ENCODE assay signal across 18 cellular contexts in the genomic region with DNA sequence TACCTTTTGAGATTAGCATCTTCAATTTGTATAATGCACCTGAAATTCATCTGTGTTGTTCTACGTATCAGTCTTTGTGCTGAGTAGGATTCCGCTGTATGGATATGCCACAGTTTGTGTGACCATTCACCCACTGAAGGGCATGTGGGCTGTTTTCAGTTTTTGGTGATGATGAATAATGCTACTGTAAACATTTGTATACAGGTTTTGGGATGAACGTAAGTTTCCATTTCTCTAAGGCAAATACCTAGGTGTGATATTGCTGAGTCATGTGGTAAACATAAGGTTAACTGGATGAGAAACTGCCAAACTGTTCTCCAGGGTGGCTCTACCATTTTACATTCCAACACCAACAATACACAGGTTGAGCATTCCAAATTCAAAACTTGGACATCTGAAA. TPM values are rescaled to one million over a fixed set of nuclear protein-coding genes. Genes with fewer than 3 reads are reported as not detected.
DNase-seq lines count a peak whose midpoint lies in the region; ATAC-seq and TF ChIP-seq lines count a peak whose summit lies in the region.
"Had no signal": no experiment of that assay in that cellular context is flagged by ENCODE, and none has a peak within 500 bp of the region (broad histone marks: within the 10 kb centered on the region; RNA-seq: fewer than 3 reads in every experiment).

No MANE protein-coding gene starts in this region.

- H3K36me3 Mint-ChIP-seq in activated CD4-positive, alpha-beta T cell treated with anti-CD3 and anti-CD28 coated beads for 36 hours (ENCODE audit: low read depth): no peaks in the 10 kb centered on the region
- H3K36me3 Mint-ChIP-seq in stimulated activated naive CD8-positive, alpha-beta T cell treated with anti-CD3 and anti-CD28 coated beads, Interleukin-15, Interleukin-2, amounts not matched to agents 100 ng/mL and 50 ng/mL, for 24 hours (ENCODE audit: low read depth): no peaks in the 10 kb centered on the region
- peaks cover 2% of the 10 kb centered on the region for H3K36me3 Mint-ChIP-seq in activated T-helper 1 cell treated with anti-CD3 and anti-CD28 coated beads, Interleukin-12 subunit alpha, Interleukin-12 subunit beta, Interleukin-2, Interleukin-4 antibody, amounts not matched to agents 30 ng/mL and 10 ng/mL and 1 ng/mL, durations not matched to agents 14 hours and 24 hours and 36 hours (ENCODE audit: low read depth)
- H3K36me3 Mint-ChIP-seq: CD8-positive, alpha-beta T cell had no signal

- peaks cover 22% of the 10 kb centered on the region for H3F3A ChIP-seq in MM.1S (ENCODE audit: insufficient read depth, low read length)

- ATAC-seq in activated CD4-positive, alpha-beta T cell treated with anti-CD3 and anti-CD28 coated beads for 36 hours: peak; percentile 63
- no peak for ATAC-seq in stimulated activated naive CD8-positive, alpha-beta T cell treated with anti-CD3 and anti-CD28 coated beads, Interleukin-15, Interleukin-2, amounts not matched to agents 100 U/mL and 50 U/mL, for 24 hours
- no peak for ATAC-seq in GM21423 (IDR thresholded peaks at IDR 0.05; ENCODE audit: unreplicated experiment)
- ATAC-seq: CD8-positive, alpha-beta T cell had no signal

- no peak overlapping the region for H3K4me3 ChIP-seq in MM.1S (ENCODE audit: low read length)
- H3K4me3 ChIP-seq: SJCRH30 had no signal

- H3K27me3 Mint-ChIP-seq in activated CD4-positive, alpha-beta T cell treated with anti-CD3 and anti-CD28 coated beads for 36 hours: no peaks in the 10 kb centered on the region
- no peaks in the 10 kb centered on the region for H3K27me3 Mint-ChIP-seq in stimulated activated naive CD8-positive, alpha-beta T cell treated with anti-CD3 and anti-CD28 coated beads, Interleukin-15, Interleukin-2, amounts not matched to agents 100 ng/mL and 50 ng/mL, for 24 hours
- no peaks in the 10 kb centered on the region for H3K27me3 Mint-ChIP-seq in activated T-helper 1 cell treated with anti-CD3 and anti-CD28 coated beads, Interleukin-12 subunit alpha, Interleukin-12 subunit beta, Interleukin-2, Interleukin-4 antibody, amounts not matched to agents 30 ng/mL and 10 ng/mL and 1 ng/mL, durations not matched to agents 14 hours and 24 hours and 36 hours (ENCODE audit: insufficient read depth)

- TF ChIP-seq CTCF in MM.1S (IDR thresholded peaks at IDR 0.05; ENCODE audit: low read length): no peak

- no peaks in the 10 kb centered on the region for H3K27me3 ChIP-seq in MM.1S (replicated peaks; ENCODE audit: insufficient read depth, low read length)
- H3K27me3 ChIP-seq: SJCRH30 had no signal

- peak; percentile 24 for DNase-seq in activated CD4-positive, alpha-beta T cell treated with anti-CD3 and anti-CD28 coated beads for 36 hours
- no peak for DNase-seq in activated CD4-positive, alpha-beta T cell treated with anti-CD3 and anti-CD28 coated beads, Interleukin-2, amount 50 U/mL, for 48 hours
- no peak for DNase-seq in stimulated activated naive CD8-positive, alpha-beta T cell treated with anti-CD3 and anti-CD28 coated beads, Interleukin-15, Interleukin-2, amounts not matched to agents 100 U/mL and 50 U/mL, for 24 hours
- no peak for DNase-seq in activated T-helper 1 cell treated with anti-CD3 and anti-CD28 coated beads, Interleukin-12 subunit alpha, Interleukin-12 subunit beta, Interleukin-2, Interleukin-4 antibody, amounts not matched to agents 30 ng/mL and 10 ng/mL and 1 ng/mL, durations not matched to agents 14 hours and 24 hours and 36 hours (ENCODE audit: low spot score)
- DNase-seq in MM.1S (no peak), iPS-NIHi11 (ENCODE audit: low spot score) (no peak)
- DNase-seq: 8988T; CD8-positive, alpha-beta T cell; GDM1; MV-4-11; NCI-H1417 treated with DMSO at 0.1 percent for 48 hours; NCI-H1930; NCI-H69; NK-92 treated with Interleukin-12 subunit alpha and Interleukin-12 subunit beta, amount 100 ng/mL, for 24 hours; OCI-M1; SJCRH30 had no signal

- H3K4me1 ChIP-seq in MM.1S (ENCODE audit: low read length): peaks cover 17% of the 10 kb centered on the region
- H3K4me1 ChIP-seq: SJCRH30 had no signal

- CTCF ChIA-PET in activated CD4-positive, alpha-beta T cell treated with anti-CD3 and anti-CD28 coated beads for 36 hours (lab: Charles Lee): interaction anchor here (0.6 to 6.0 kb wide), 4 partner anchors 13 to 488 kb away, joined by 3 to 76 read pairs (median 4); no protein-coding TSS in a partner anchor

- H3K36me3 ChIP-seq in MM.1S (replicated peaks; ENCODE audit: insufficient read depth, low read length): no peaks in the 10 kb centered on the region
- H3K36me3 ChIP-seq: SJCRH30 had no signal

- no peaks in the 10 kb centered on the region for H3K9me3 ChIP-seq in MM.1S (replicated peaks; ENCODE audit: insufficient read depth, low read length)
- H3K9me3 ChIP-seq: SJCRH30 had no signal

- H3K27ac Mint-ChIP-seq in activated CD4-positive, alpha-beta T cell treated with anti-CD3 and anti-CD28 coated beads for 36 hours: no peak overlapping the region
- H3K27ac Mint-ChIP-seq in stimulated activated naive CD8-positive, alpha-beta T cell treated with anti-CD3 and anti-CD28 coated beads, Interleukin-15, Interleukin-2, amounts not matched to agents 100 ng/mL and 50 ng/mL, for 24 hours: peak overlapping the region; percentile 5
- peak overlapping the region; percentile 37 for H3K27ac Mint-ChIP-seq in activated T-helper 1 cell treated with anti-CD3 and anti-CD28 coated beads, Interleukin-12 subunit alpha, Interleukin-12 subunit beta, Interleukin-2, Interleukin-4 antibody, amounts not matched to agents 30 ng/mL and 10 ng/mL and 1 ng/mL, durations not matched to agents 14 hours and 24 hours and 36 hours
- H3K27ac Mint-ChIP-seq: CD8-positive, alpha-beta T cell had no signal

- no peaks in the 10 kb centered on the region for H3K9me2 ChIP-seq in MM.1S (replicated peaks; ENCODE audit: insufficient read depth, low read length)

- no peak overlapping the region for H3K4me3 Mint-ChIP-seq in activated CD4-positive, alpha-beta T cell treated with anti-CD3 and anti-CD28 coated beads for 36 hours
- no peak overlapping the region for H3K4me3 Mint-ChIP-seq in stimulated activated naive CD8-positive, alpha-beta T cell treated with anti-CD3 and anti-CD28 coated beads, Interleukin-15, Interleukin-2, amounts not matched to agents 100 ng/mL and 50 ng/mL, for 24 hours
- H3K4me3 Mint-ChIP-seq in activated T-helper 1 cell treated with anti-CD3 and anti-CD28 coated beads, Interleukin-12 subunit alpha, Interleukin-12 subunit beta, Interleukin-2, Interleukin-4 antibody, amounts not matched to agents 30 ng/mL and 10 ng/mL and 1 ng/mL, durations not matched to agents 14 hours and 24 hours and 36 hours: no peak overlapping the region
- H3K4me3 Mint-ChIP-seq: CD8-positive, alpha-beta T cell had no signal

- H3K4me2 ChIP-seq in MM.1S (ENCODE audit: low read depth, low read length): no peak overlapping the region

- intact Hi-C loops in activated CD4-positive, alpha-beta T cell treated with anti-CD3 and anti-CD28 coated beads for 36 hours (cut with DNase I, micrococcal nuclease): no loop called here
- intact Hi-C loops in activated T-helper 1 cell treated with anti-CD3 and anti-CD28 coated beads, Interleukin-12 subunit alpha, Interleukin-12 subunit beta, Interleukin-2, Interleukin-4 antibody, amounts not matched to agents 30 ng/mL and 10 ng/mL and 1 ng/mL, durations not matched to agents 14 hours and 24 hours and 36 hours (cut with micrococcal nuclease): loop anchor here (2.0 to 10.0 kb wide), 3 partner anchors 35 to 241 kb away; a partner anchor contains a TSS

- POLR2A ChIA-PET in activated CD4-positive, alpha-beta T cell treated with anti-CD3 and anti-CD28 coated beads for 36 hours (lab: Charles Lee): no interaction called here

- no peaks in the 10 kb centered on the region for H3K79me2 ChIP-seq in MM.1S (ENCODE audit: low read length)

- peaks cover 4% of the 10 kb centered on the region for H3K4me1 Mint-ChIP-seq in activated CD4-positive, alpha-beta T cell treated with anti-CD3 and anti-CD28 coated beads for 36 hours
- H3K4me1 Mint-ChIP-seq in stimulated activated naive CD8-positive, alpha-beta T cell treated with anti-CD3 and anti-CD28 coated beads, Interleukin-15, Interleukin-2, amounts not matched to agents 100 ng/mL and 50 ng/mL, for 24 hours (ENCODE audit: low read depth): peaks cover 11% of the 10 kb centered on the region
- peaks cover 10% of the 10 kb centered on the region for H3K4me1 Mint-ChIP-seq in activated T-helper 1 cell treated with anti-CD3 and anti-CD28 coated beads, Interleukin-12 subunit alpha, Interleukin-12 subunit beta, Interleukin-2, Interleukin-4 antibody, amounts not matched to agents 30 ng/mL and 10 ng/mL and 1 ng/mL, durations not matched to agents 14 hours and 24 hours and 36 hours (ENCODE audit: low read depth)

- H3K27ac ChIP-seq in MM.1S (ENCODE audit: low read length): no peak overlapping the region
- H3K27ac ChIP-seq: SJCRH30 had no signal

- no peak overlapping the region for H2AFZ ChIP-seq in MM.1S (ENCODE audit: low read length)

- no peak overlapping the region for H3K9ac ChIP-seq in MM.1S (ENCODE audit: low read length)

- H4K20me1 ChIP-seq in MM.1S (ENCODE audit: insufficient read depth, low read length): no peaks in the 10 kb centered on the region

- H3K9me3 Mint-ChIP-seq in activated CD4-positive, alpha-beta T cell treated with anti-CD3 and anti-CD28 coated beads for 36 hours (ENCODE audit: low read depth): no peaks in the 10 kb centered on the region
- H3K9me3 Mint-ChIP-seq in stimulated activated naive CD8-positive, alpha-beta T cell treated with anti-CD3 and anti-CD28 coated beads, Interleukin-15, Interleukin-2, amounts not matched to agents 100 ng/mL and 50 ng/mL, for 24 hours: no peaks in the 10 kb centered on the region
- H3K9me3 Mint-ChIP-seq in activated T-helper 1 cell treated with anti-CD3 and anti-CD28 coated beads, Interleukin-12 subunit alpha, Interleukin-12 subunit beta, Interleukin-2, Interleukin-4 antibody, amounts not matched to agents 30 ng/mL and 10 ng/mL and 1 ng/mL, durations not matched to agents 14 hours and 24 hours and 36 hours: peaks cover 3% of the 10 kb centered on the region
- H3K9me3 Mint-ChIP-seq: CD8-positive, alpha-beta T cell had no signal

RNA-seq across cellular contexts. Expression of a gene that starts 35.1 kb away (rescaled TPM):
- total RNA-seq in activated CD4-positive, alpha-beta T cell treated with anti-CD3 and anti-CD28 coated beads for 36 hours: under 1 TPM; 0.46 to 0.83 TPM
- total RNA-seq in activated T-helper 1 cell treated with anti-CD3 and anti-CD28 coated beads, Interleukin-12 subunit alpha, Interleukin-12 subunit beta, Interleukin-2, Interleukin-4 antibody, amounts not matched to agents 30 ng/mL and 10 ng/mL and 1 ng/mL, durations not matched to agents 14 hours and 24 hours and 36 hours: 0.49 and 1.1 TPM in 2 replicates
- total RNA-seq: SJCRH30 had no signal
